In genomic region chr6:7719364-7719763, GRCh38 we compare ENCODE assay signal across 17 cellular contexts. TPM values are rescaled to one million over a fixed set of nuclear protein-coding genes. Genes with fewer than 3 reads are reported as not detected.
DNase-seq lines count a peak whose midpoint lies in the region; ATAC-seq, FAIRE-seq and TF ChIP-seq lines count a peak whose summit lies in the region.
"Had no signal": no experiment of that assay in that cellular context is flagged by ENCODE, and none has a peak within 500 bp of the region (broad histone marks: within the 10 kb centered on the region; RNA-seq: fewer than 3 reads in every experiment).

No MANE protein-coding gene starts in this region.

- H2AFZ ChIP-seq in HepG2 (ENCODE audit: low read length), result no peak overlapping the region
- H2AFZ ChIP-seq: GM23338 had no signal

- H3K9me3 ChIP-seq in HepG2 (ENCODE audit: low read length) (no peaks in the 10 kb centered on the region), right lobe of liver (no peaks in the 10 kb centered on the region), neutrophil (no peaks in the 10 kb centered on the region)

- no peak for TF ChIP-seq CTCF in HepG2 (CRISPR knock-in tag; IDR thresholded peaks at IDR 0.05)
- TF ChIP-seq CTCF in right lobe of liver (IDR thresholded peaks at IDR 0.05), result no peak
- no peak for TF ChIP-seq CTCF in NB4 (IDR thresholded peaks at IDR 0.05; ENCODE audit: low read depth, low read length)
- TF ChIP-seq CTCF in neutrophil (IDR thresholded peaks at IDR 0.05), result no peak

- TF ChIP-seq POLR2A in HepG2 (IDR thresholded peaks at IDR 0.05; ENCODE audit: insufficient read depth in 1 of 2, low read depth in 2 of 2, low read length in 2 of 2) (no peak), right lobe of liver (IDR thresholded peaks at IDR 0.05) (no peak), NB4 (IDR thresholded peaks at IDR 0.05; ENCODE audit: extremely low read depth, insufficient read length) (no peak)

- intact Hi-C loops in HepG2 (cut with micrococcal nuclease; ENCODE audit: unreplicated experiment) (no loop called here), right lobe of liver (cut with DNase I) (no loop called here)

- no peak for TF ChIP-seq EP300 in HepG2 (IDR thresholded peaks at IDR 0.05; ENCODE audit: low read depth in 2 of 2, low read length in 2 of 2)
- TF ChIP-seq EP300 in HepG2 (CRISPR knock-in tag; IDR thresholded peaks at IDR 0.05; ENCODE audit: borderline replicate concordance), result no peak

- H3K36me3 ChIP-seq in HepG2 (replicated peaks in 1 of 2; ENCODE audit: control insufficient read depth in 1 of 2, insufficient read depth in 2 of 2, low read length in 2 of 2), result no peaks in the 10 kb centered on the region
- no peaks in the 10 kb centered on the region for H3K36me3 ChIP-seq in right lobe of liver
- no peaks in the 10 kb centered on the region for H3K36me3 ChIP-seq in neutrophil
- H3K36me3 ChIP-seq: BLaER1 treated with 17β-estradiol and CSF1 and Interleukin-3, amounts not matched to agents 10 nM and 100 nM had no signal

- POLR2A ChIA-PET in HepG2 (lab: Yijun Ruan, JAX), result no interaction called here

- in situ Hi-C loops in HepG2 (cut with HindIII; ENCODE audit: extremely low pct_ligation_motif_present, low pct_unique_long_range_greater_than_20kb), result no loop called here

- FAIRE-seq in HepG2 (lab: Jason Lieb, UNC), result no peak
- FAIRE-seq: A204.1, H54 had no signal

- ATAC-seq in HepG2 (no peak), right lobe of liver (no peak), HG03460 (IDR thresholded peaks at IDR 0.05; ENCODE audit: unreplicated experiment) (no peak)
- ATAC-seq: CD8-positive, alpha-beta T cell; GM23338 had no signal

- DNase-seq in HepG2 (ENCODE audit: low spot score) (no peak), right lobe of liver (no peak), NB4 (ENCODE audit: low read depth) (peak; percentile 18), ecto neural progenitor cell (ENCODE audit: low spot score) (no peak)
- DNase-seq: Calu3; CD8-positive, alpha-beta T cell; DMS79 treated with DMSO at 0.1 percent for 48 hours; GF-D8; HCEC 1CT; KBM-7 had no signal

- H3K9ac ChIP-seq in HepG2 (ENCODE audit: insufficient read depth, low read depth, low read length), result no peak overlapping the region
- H3K9ac ChIP-seq: BLaER1 treated with 17β-estradiol and CSF1 and Interleukin-3, amounts not matched to agents 10 nM and 100 nM had no signal

- no TSS peak for BruUV-seq in HepG2 (replicated peaks; lab: Mats Ljungman, UMichigan)

- H4K20me1 ChIP-seq in HepG2 (ENCODE audit: insufficient read depth, low read length), result no peaks in the 10 kb centered on the region
- H4K20me1 ChIP-seq: BLaER1 treated with 17β-estradiol and CSF1 and Interleukin-3, amounts not matched to agents 10 nM and 100 nM had no signal

- CTCF ChIA-PET in HepG2 (lab: Yijun Ruan, JAX; ENCODE audit: low intra/inter-chr PET ratio, low total read pairs), result no interaction called here

- H3K4me2 ChIP-seq in HepG2 (ENCODE audit: low read depth, low read length), result no peak overlapping the region
- H3K4me2 ChIP-seq: GM23338 had no signal

- H3K4me1 ChIP-seq in HepG2 (ENCODE audit: insufficient read depth, low read length), result no peaks in the 10 kb centered on the region
- no peaks in the 10 kb centered on the region for H3K4me1 ChIP-seq in right lobe of liver
- peaks cover 28 to 50% of the 10 kb centered on the region in 2 experiments for H3K4me1 ChIP-seq in neutrophil (ENCODE audit: control insufficient read depth in 1 of 2, insufficient read depth in 1 of 2, low read depth in 1 of 2, low read length in 1 of 2)

- H3K27me3 ChIP-seq in HepG2 (ENCODE audit: control insufficient read depth in 1 of 2, insufficient read depth in 2 of 2, low read length in 2 of 2) (peaks cover 0 to 10% of the 10 kb centered on the region in 2 experiments; a peak in 2 of 5 replicates), right lobe of liver (no peaks in the 10 kb centered on the region), neutrophil (peaks cover 14% of the 10 kb centered on the region)

- 3% methylated on average over 3 of the region's 3 CpGs for WGBS in HepG2 (ENCODE audit: low lambda C conversion rate)
- 67% methylated on average over 2 of the region's 3 CpGs for WGBS in right lobe of liver (ENCODE audit: insufficient coverage, low coverage, low lambda C conversion rate, missing lambda C conversion rate)

- no peaks in the 10 kb centered on the region for H3K79me2 ChIP-seq in HepG2 (ENCODE audit: insufficient read depth, low read length)

- H3K4me3 ChIP-seq in HepG2 (replicated peaks in 1 of 3; ENCODE audit: insufficient read depth in 1 of 3, low read depth in 2 of 3, low read length in 3 of 3) (no peak overlapping the region), right lobe of liver (no peak overlapping the region), NB4 (ENCODE audit: low read depth, low read length) (no peak overlapping the region), neutrophil (ENCODE audit: low read depth in 1 of 2, low read length in 1 of 2) (no peak overlapping the region)
- H3K4me3 ChIP-seq: BLaER1 treated with 17β-estradiol and CSF1 and Interleukin-3, amounts not matched to agents 10 nM and 100 nM; GM23338 had no signal

- TF ChIP-seq RAD21 in HepG2 (CRISPR knock-in tag; IDR thresholded peaks at IDR 0.05), result no peak

- no peak overlapping the region for H3K27ac ChIP-seq in HepG2 (ENCODE audit: extremely low read length, insufficient read depth, low read length)
- H3K27ac ChIP-seq in right lobe of liver, result no peak overlapping the region
- H3K27ac ChIP-seq in neutrophil, result peak overlapping the region; percentile 44
- H3K27ac ChIP-seq: BLaER1 treated with 17β-estradiol and CSF1 and Interleukin-3, amounts not matched to agents 10 nM and 100 nM had no signal

TF ChIP-seq in HepG2, 621 proteins besides CTCF, POLR2A, EP300 and RAD21:
- TF ChIP-seq MAFF (IDR thresholded peaks at IDR 0.05; ENCODE audit: low read depth, low read length) (peak; percentile 85), MAFK (conservative IDR thresholded peaks at IDR 0.05 in 1 of 2, IDR thresholded peaks at IDR 0.05 in 1 of 2; ENCODE audit: low read length in 2 of 2) (peak; percentile 86 to 93), KLF15 (CRISPR knock-in tag; IDR thresholded peaks at IDR 0.05; ENCODE audit: borderline replicate concordance) (no peak)

RNA-seq across cellular contexts. Expression of gene BMP6, which starts 6.5 kb away (rescaled TPM):
- total RNA-seq in HepG2 (2016; rRNA removed; fragmentation: Illumina TruSeq; extraction: Trizol), result 0.09 TPM in 1 of 2 replicates, not detected in the other
- not detected in 2 replicates for total RNA-seq in HepG2 (2016; cell fraction: cytosol; rRNA removed; fragmentation: Illumina TruSeq; extraction: Trizol; ENCODE audit: low read depth)
- total RNA-seq in HepG2 (2016; cell fraction: insoluble cytoplasmic fraction; rRNA removed; fragmentation: Illumina TruSeq; extraction: Trizol), result not detected in 2 replicates
- not detected in 2 replicates for total RNA-seq in HepG2 (2016; cell fraction: membrane; rRNA removed; fragmentation: Illumina TruSeq; extraction: Trizol)
- total RNA-seq in HepG2 (2016; cell fraction: nucleus; rRNA removed; fragmentation: Illumina TruSeq; extraction: Trizol), result not detected in 2 replicates
- polyA plus RNA-seq in HepG2 (2011; rRNA removed), result 0.14 and 0.18 TPM in 2 replicates
- 0.11 and 0.17 TPM in 2 replicates for polyA plus RNA-seq in HepG2 (2011; cell fraction: cytosol; rRNA removed)
- polyA plus RNA-seq in HepG2 (2011; cell fraction: nucleus; rRNA removed), result 0.10 and 0.13 TPM in 2 replicates
- polyA plus RNA-seq in HepG2 (2012), result 0.07 and 0.41 TPM in 2 replicates
- not detected in 2 replicates for polyA plus RNA-seq in HepG2 (2016; cell fraction: cytosol; fragmentation: Illumina TruSeq; extraction: Trizol; ENCODE audit: low read depth)
- not detected in 2 replicates for polyA plus RNA-seq in HepG2 (2016; cell fraction: insoluble cytoplasmic fraction; fragmentation: Illumina TruSeq; extraction: Trizol; ENCODE audit: low read depth)
- polyA plus RNA-seq in HepG2 (2016; cell fraction: membrane; fragmentation: Illumina TruSeq; extraction: Trizol; ENCODE audit: low read depth), result not detected in 2 replicates
- not detected in 2 replicates for polyA plus RNA-seq in HepG2 (2016; cell fraction: nucleus; fragmentation: Illumina TruSeq; extraction: Trizol; ENCODE audit: insufficient read depth, low read depth)
- 0.54 and 62.0 TPM in 2 replicates for polyA minus RNA-seq in HepG2 (2011; rRNA and poly(A)+ RNA removed; ENCODE audit: low replicate concordance)
- 0.30 and 0.35 TPM in 2 replicates for polyA minus RNA-seq in HepG2 (2011; cell fraction: cytosol; rRNA and poly(A)+ RNA removed)
- 0.25 and 0.39 TPM in 2 replicates for polyA minus RNA-seq in HepG2 (2011; cell fraction: nucleus; rRNA and poly(A)+ RNA removed)
- 1 to 10 TPM; 1.8 to 4.4 (median 2.6) TPM for total RNA-seq in right lobe of liver
- total RNA-seq: CD8-positive, alpha-beta T cell; HT-29 had no signal
